Comparison of ENCODE assay signal across 8 cellular contexts in the genomic region with DNA sequence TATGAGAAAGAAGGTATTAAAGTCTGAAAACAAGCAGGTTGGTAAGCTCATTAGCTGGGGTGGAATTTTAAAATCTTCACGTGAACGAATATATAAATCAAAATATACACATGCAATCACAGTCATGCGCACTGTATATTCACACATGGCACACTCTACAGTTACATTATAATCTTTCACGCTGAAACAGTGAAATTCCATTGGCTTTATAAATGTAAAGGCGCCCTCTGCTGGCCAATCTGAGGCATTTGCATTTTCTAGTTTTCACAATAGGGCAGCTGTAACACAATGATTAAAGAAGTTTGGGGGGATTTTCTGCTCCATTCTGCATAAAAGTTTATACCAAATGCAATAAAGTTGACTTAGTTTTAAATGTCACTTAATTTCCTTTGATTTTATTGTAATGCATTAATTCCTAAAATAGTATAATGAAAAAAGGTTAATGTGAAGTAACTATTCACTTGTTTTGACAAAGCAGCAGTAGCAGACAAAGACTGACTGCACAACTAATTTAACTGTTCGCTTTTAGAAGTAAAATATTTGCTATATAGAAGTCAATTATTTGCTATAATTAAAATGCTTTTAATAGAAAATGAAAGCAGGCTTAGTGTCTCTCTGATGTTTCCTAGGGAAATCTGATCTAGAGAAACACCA. TPM values are rescaled to one million over a fixed set of nuclear protein-coding genes. Genes with fewer than 3 reads are reported as not detected.
DNase-seq lines count a peak whose midpoint lies in the region; ATAC-seq and TF ChIP-seq lines count a peak whose summit lies in the region.

No MANE protein-coding gene starts in this region.

- H3K4me3 ChIP-seq in BE2C (ENCODE audit: low read depth, low read length) (no peak overlapping the region), epithelial cell of proximal tubule (ENCODE audit: low read depth, low read length) (no peak overlapping the region), tibial artery (no peak overlapping the region)

- H3K9me3 ChIP-seq in BE2C (no peaks in the 10 kb centered on the region), tibial artery (no peaks in the 10 kb centered on the region)

- no peak overlapping the region for H3K4me3 Mint-ChIP-seq in nephron progenitor cell

- no peaks in the 10 kb centered on the region for H3K4me1 ChIP-seq in BE2C
- no peaks in the 10 kb centered on the region for H3K4me1 ChIP-seq in tibial artery

- DNase-seq in BE2C, result peak; percentile 12
- peak; percentile 74 for DNase-seq in NCI-H748 (lab: John Stamatoyannopoulos, UW; ENCODE audit: unreplicated experiment)
- DNase-seq in activated CD8-positive, alpha-beta memory T cell treated with anti-CD3 and anti-CD28 coated beads for 1 hour (ENCODE audit: extremely low read depth in 1 of 2, low read depth in 1 of 2), result peak; percentile 10 to 25
- DNase-seq in epithelial cell of proximal tubule (ENCODE audit: low read depth), result peak; percentile 15
- peak; percentile 56 for DNase-seq in nephron progenitor cell
- DNase-seq in tibial artery, result peak in 1 of 2 donors; percentile 27

- no peaks in the 10 kb centered on the region for H3K36me3 ChIP-seq in BE2C
- peaks cover 0 to 25% (median 11%) of the 10 kb centered on the region in 3 donors for H3K36me3 ChIP-seq in tibial artery

- no peaks in the 10 kb centered on the region for H3K9me3 Mint-ChIP-seq in nephron progenitor cell

- no peak overlapping the region for H3K27ac ChIP-seq in tibial artery

- H3K27me3 ChIP-seq in BE2C (no peaks in the 10 kb centered on the region), tibial artery (no peaks in the 10 kb centered on the region)

- intact Hi-C loops in tibial artery (cut with DNase I; ENCODE audit: low total_unique reads), result no loop called here

- no peaks in the 10 kb centered on the region for H3K4me1 Mint-ChIP-seq in nephron progenitor cell

- ATAC-seq in GM19023 (IDR thresholded peaks at IDR 0.05; ENCODE audit: unreplicated experiment), result peak; percentile 83
- peak; percentile 90 for ATAC-seq in HG03378 (IDR thresholded peaks at IDR 0.05; ENCODE audit: unreplicated experiment)

- no peaks in the 10 kb centered on the region for H3K36me3 Mint-ChIP-seq in nephron progenitor cell (ENCODE audit: low read depth)

- H3K27me3 Mint-ChIP-seq in nephron progenitor cell (ENCODE audit: low read depth, poor library complexity), result no peaks in the 10 kb centered on the region

- H3K27ac Mint-ChIP-seq in nephron progenitor cell, result no peak overlapping the region

- TF ChIP-seq CTCF in BE2C (IDR thresholded peaks at IDR 0.05; ENCODE audit: low read depth, low read length) (peak; percentile 57), epithelial cell of proximal tubule (conservative IDR thresholded peaks at IDR 0.05; ENCODE audit: low read depth, low read length) (peak; percentile 83), nephron progenitor cell (IDR thresholded peaks at IDR 0.05) (peak; percentile 93), tibial artery (IDR thresholded peaks at IDR 0.05) (peak; percentile 79 to 87)

RNA-seq across cellular contexts. Expression of a gene that starts 17.2 kb away (rescaled TPM):
- not detected for polyA plus RNA-seq in BE2C (2012; ENCODE audit: insufficient read depth, insufficient read length, low read depth)
- 4.8 and 8.4 TPM in 2 replicates for total RNA-seq in epithelial cell of proximal tubule

RNA-seq across cellular contexts. Expression of a gene that starts 42.7 kb away (rescaled TPM):
- polyA plus RNA-seq in BE2C (2012; ENCODE audit: insufficient read depth, insufficient read length, low read depth), result 8.6 TPM
- total RNA-seq in epithelial cell of proximal tubule, result 20.6 and 41.6 TPM in 2 replicates

RNA-seq across cellular contexts. Expression of a gene that starts 58.0 kb away (rescaled TPM):
- not detected for polyA plus RNA-seq in BE2C (2012; ENCODE audit: insufficient read depth, insufficient read length, low read depth)
- total RNA-seq in epithelial cell of proximal tubule, result 0.14 and 2.3 TPM in 2 replicates
